1 cellular context compared by ENCODE assay signal in the genomic region with DNA sequence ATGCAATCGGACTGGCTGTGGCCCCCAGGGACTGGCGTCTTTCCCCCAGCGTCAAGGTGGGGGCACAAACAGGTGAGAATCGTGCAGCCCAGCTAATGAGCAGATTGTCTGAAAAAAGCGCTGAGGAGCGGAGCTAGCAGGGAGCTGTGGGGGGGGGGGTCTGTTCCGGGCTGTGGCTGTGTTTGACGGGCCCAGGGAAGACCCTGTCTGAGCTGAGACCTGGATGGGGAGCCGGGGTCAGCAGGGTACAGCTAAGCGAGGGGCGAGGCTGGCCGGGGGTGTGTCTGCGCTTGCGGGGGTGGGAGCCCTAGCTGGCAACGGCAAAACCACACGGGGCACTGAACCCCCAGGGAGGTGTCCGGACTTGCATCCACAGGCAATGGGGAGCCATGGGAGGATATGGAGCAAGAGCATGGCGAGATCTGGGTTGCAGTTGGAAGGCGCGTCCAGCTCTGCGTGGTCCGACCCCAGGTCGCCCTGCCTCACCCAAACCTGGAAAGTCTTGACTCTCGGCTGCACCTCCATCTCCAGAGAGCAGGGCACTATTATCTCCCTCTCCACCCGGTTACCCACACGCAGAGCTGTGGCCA.
A peak's percentile ranks its signal among the peaks of the same experiment; 100 is the strongest.
TF ChIP-seq lines count a peak whose summit lies in the region.

No MANE protein-coding gene starts in this region.

TF ChIP-seq in K562, 482 proteins besides CTCF, POLR2A, EP300 and RAD21:
- TF ChIP-seq RBM25 (IDR thresholded peaks at IDR 0.05; ENCODE audit: low read depth, low read length, severe bottlenecking), result peak; percentile 92
- TF ChIP-seq HMG20A (CRISPR knock-in tag; conservative IDR thresholded peaks at IDR 0.05), result no peak
- no peak for TF ChIP-seq JUNB (CRISPR knock-in tag; conservative IDR thresholded peaks at IDR 0.05)
- peak; percentile 89; the same call in 1 of the 2 replicates for TF ChIP-seq PTBP1 (IDR thresholded peaks at IDR 0.05; ENCODE audit: low read depth, low read length)
- TF ChIP-seq CBX3 (IDR thresholded peaks at IDR 0.05; ENCODE audit: borderline replicate concordance in 1 of 2, low read length in 2 of 2), result 0 out of 3 replicates have a peak, but pooled peaks of 1 of the 2 experiments have one; percentile 15
- peak; percentile 20 for TF ChIP-seq CHD4 (IDR thresholded peaks at IDR 0.05; ENCODE audit: insufficient read depth, insufficient replicate concordance, low read depth, low read length, poor library complexity, severe bottlenecking)
- TF ChIP-seq CGGBP1 (CRISPR knock-in tag; IDR thresholded peaks at IDR 0.05), result no peak
- TF ChIP-seq ZFPM2 (CRISPR knock-in tag; IDR thresholded peaks at IDR 0.05), result no peak
- TF ChIP-seq SMARCA5 (IDR thresholded peaks at IDR 0.05), result peak; percentile 36; the same call in 1 of the 2 replicates
- no peak for TF ChIP-seq ZNF830 (CRISPR knock-in tag; IDR thresholded peaks at IDR 0.05)
- no peak for TF ChIP-seq NR0B1 (IDR thresholded peaks at IDR 0.05; ENCODE audit: partially characterized antibody)
- no peak for TF ChIP-seq ZNF655 (CRISPR knock-in tag; IDR thresholded peaks at IDR 0.05)
- TF ChIP-seq, protein P1, sequence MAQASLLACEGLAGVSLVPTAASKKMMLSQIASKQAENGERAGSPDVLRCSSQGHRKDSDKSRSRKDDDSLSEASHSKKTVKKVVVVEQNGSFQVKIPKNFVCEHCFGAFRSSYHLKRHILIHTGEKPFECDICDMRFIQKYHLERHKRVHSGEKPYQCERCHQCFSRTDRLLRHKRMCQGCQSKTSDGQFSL (CRISPR knock-in tag; IDR thresholded peaks at IDR 0.05), result 0 out of 2 replicates have a peak, but pooled peaks have one; percentile 35
- TF ChIP-seq, protein P1 (tag; IDR thresholded peaks at IDR 0.05), result no peak
- TF ChIP-seq CBX1 (IDR thresholded peaks at IDR 0.05; ENCODE audit: low read depth), result 0 out of 2 replicates have a peak, but pooled peaks have one; percentile 25
- no peak for TF ChIP-seq EZH2 (IDR thresholded peaks at IDR 0.05; ENCODE audit: borderline replicate concordance, low read depth, low read length)
- no peak for TF ChIP-seq ZNF143 (CRISPR knock-in tag; IDR thresholded peaks at IDR 0.05)
- TF ChIP-seq GTF2E2 (tag; IDR thresholded peaks at IDR 0.05), result no peak
- TF ChIP-seq SRSF1 (IDR thresholded peaks at IDR 0.05; ENCODE audit: low read depth, low read length), result no peak
- peak; percentile 81 for TF ChIP-seq BCOR (IDR thresholded peaks at IDR 0.05)
- peak; percentile 80 for TF ChIP-seq ZFP36 (IDR thresholded peaks at IDR 0.05; ENCODE audit: low read depth, low read length, partially characterized antibody)
- TF ChIP-seq ZNF324 (CRISPR knock-in tag; IDR thresholded peaks at IDR 0.05), result no peak
- TF ChIP-seq KDM1A (IDR thresholded peaks at IDR 0.05), result peak; percentile 46 to 63; a peak in 3 of 4 replicates
